ENCODE assay signal across 8 cellular contexts in genomic region chr2:24971550-24972314, GRCh38. TPM values are rescaled to one million over a fixed set of nuclear protein-coding genes. Genes with fewer than 3 reads are reported as not detected.
DNase-seq lines count a peak whose midpoint lies in the region; ATAC-seq and TF ChIP-seq lines count a peak whose summit lies in the region.

DNAJC27 (minus strand) TSS chr2:24971955; CDS start chr2:24971904, 51 bp downstream.

- H3K4me3 ChIP-seq in AG09309 (ENCODE audit: control insufficient read depth, low read depth, low read length), result peak within 1 kb of the TSS; percentile 85

- peaks cover 17% of the 10 kb centered on the region for H3K36me3 Mint-ChIP-seq in activated B cell treated with CpG ODN at 0.5 μM for 24 hours (ENCODE audit: low read depth)
- peaks cover 0 to 5% (median 4%) of the 10 kb centered on the region in 3 donors for H3K36me3 Mint-ChIP-seq in immature natural killer cell

- TF ChIP-seq CTCF in AG09309 (IDR thresholded peaks at IDR 0.05; ENCODE audit: control insufficient read depth, insufficient read depth, low read depth, low read length, missing control alignments) (no peak), activated B cell treated with CpG ODN at 0.5 μM for 24 hours (IDR thresholded peaks at IDR 0.05) (no peak)

- H3K4me1 Mint-ChIP-seq in activated B cell treated with CpG ODN at 0.5 μM for 24 hours (peaks cover 21% of the 10 kb centered on the region), immature natural killer cell (peaks cover 19 to 29% of the 10 kb centered on the region in 2 donors)

- H3K4me3 Mint-ChIP-seq in activated B cell treated with CpG ODN at 0.5 μM for 24 hours, result peak within 1 kb of the TSS; percentile 96
- H3K4me3 Mint-ChIP-seq in immature natural killer cell, result peak within 1 kb of the TSS; percentile 95 to 99 (median 98)

- intact Hi-C loops in activated B cell treated with CpG ODN at 0.5 μM for 24 hours (cut with micrococcal nuclease), result loop anchor here (1.0 to 5.0 kb wide), 11 partner anchors 51 to 1061 kb away; partner anchors contain the start of genes ADCY3, ASXL2, CENPO and EFR3B

- H3K27me3 Mint-ChIP-seq in activated B cell treated with CpG ODN at 0.5 μM for 24 hours, result no peaks in the 10 kb centered on the region
- H3K27me3 Mint-ChIP-seq in immature natural killer cell (ENCODE audit: low read depth in 3 of 3), result peaks cover 16 to 22% (median 20%) of the 10 kb centered on the region in 3 donors

- POLR2A ChIA-PET in activated B cell treated with CpG ODN at 0.5 μM for 24 hours (lab: Charles Lee), result interaction anchor here (0.5 to 1.5 kb wide), 5 partner anchors 51 to 1093 kb away, joined by 3 to 10 read pairs (median 3); partner anchors contain the start of genes ADCY3, CENPO and PTRHD1

- H3K27ac Mint-ChIP-seq in activated B cell treated with CpG ODN at 0.5 μM for 24 hours (peak within 1 kb of the TSS; percentile 100), immature natural killer cell (peak within 1 kb of the TSS; percentile 99 to 100 (median 100))

- peak within 1 kb of the TSS; percentile 100 for H3K27ac ChIP-seq in caudate nucleus (ENCODE audit: low read depth, low read length)

- DNase-seq in AG09309 (ENCODE audit: low read depth), result peak; percentile 91
- DNase-seq in NCI-H226, result peak; percentile 98
- DNase-seq in activated B cell treated with CpG ODN at 0.5 μM for 24 hours, result peak; percentile 96
- peak; percentile 80 to 100 (median 98) for DNase-seq in caudate nucleus (lab: John Stamatoyannopoulos, UW)
- DNase-seq in immature natural killer cell, result peak; percentile 98 to 99 (median 98)
- DNase-seq in smooth muscle cell of the brain vasculature (ENCODE audit: low read depth, low spot score), result peak; percentile 95

- H3K9me3 Mint-ChIP-seq in activated B cell treated with CpG ODN at 0.5 μM for 24 hours (no peaks in the 10 kb centered on the region), immature natural killer cell (no peaks in the 10 kb centered on the region)

- CTCF ChIA-PET in activated B cell treated with CpG ODN at 0.5 μM for 24 hours (lab: Charles Lee), result interaction anchor here (0.5 to 2.1 kb wide), 2 partner anchors 157 to 514 kb away, joined by 3 to 8 read pairs; no protein-coding TSS in a partner anchor

- ATAC-seq in GM19023 (IDR thresholded peaks at IDR 0.05; ENCODE audit: unreplicated experiment) (peak; percentile 97), HG03196 (IDR thresholded peaks at IDR 0.05; ENCODE audit: unreplicated experiment) (peak; percentile 90), activated B cell treated with CpG ODN at 0.5 μM for 24 hours (ENCODE audit: low read depth) (peak; percentile 90)

RNA-seq across cellular contexts. Expression of gene DNAJC27, which starts in this region (rescaled TPM):
- total RNA-seq in activated B cell treated with CpG ODN at 0.5 μM for 24 hours, result 9.0 and 9.7 TPM in 2 replicates
- 1 to 10 TPM; 2.1 to 4.9 (median 2.2) TPM for polyA plus RNA-seq in immature natural killer cell

Comparison
In these comparisons a context has a peak if more than half of its experiments do, and no peak if none do; other contexts are left out.
1. Peak in every context shown above with its lines: DNase-seq, ATAC-seq, H3K4me3 ChIP-seq and H3K27ac ChIP-seq.